In genomic region chr7:97872025-97872669, GRCh38 we compare ENCODE assay signal across 8 cellular contexts. TPM values are rescaled to one million over a fixed set of nuclear protein-coding genes. Genes with fewer than 3 reads are reported as not detected.
A peak's percentile ranks its signal among the peaks of the same experiment; 100 is the strongest.
DNase-seq lines count a peak whose midpoint lies in the region; ATAC-seq, FAIRE-seq and TF ChIP-seq lines count a peak whose summit lies in the region.

Gene ASNS (minus strand): TSS chr7:97872408. CDS start chr7:97869156, 3,252 bp downstream.

- H3K9me3 ChIP-seq in adrenal gland (replicated peaks in 1 of 3), result no peaks in the 10 kb centered on the region
- no peaks in the 10 kb centered on the region for H3K9me3 ChIP-seq in heart right ventricle
- H3K9me3 ChIP-seq in upper lobe of left lung, result no peaks in the 10 kb centered on the region

- TF ChIP-seq CTCF in adrenal gland (IDR thresholded peaks at IDR 0.05), result no peak
- TF ChIP-seq CTCF in heart right ventricle (IDR thresholded peaks at IDR 0.05), result peak in 3 of 9 donors; percentile 17 to 41 (median 20)
- peak in 1 of 6 experiments; percentile 5 for TF ChIP-seq CTCF in upper lobe of left lung (IDR thresholded peaks at IDR 0.05)

- peak in 1 of 4 donors; percentile 14 for TF ChIP-seq EP300 in upper lobe of left lung (IDR thresholded peaks at IDR 0.05)

- H3K4me3 ChIP-seq in adrenal gland, result peak within 1 kb of the TSS in 3 of 4 donors; percentile 55 to 84 (median 65)
- peak within 1 kb of the TSS; percentile 55 to 85 (median 76) for H3K4me3 ChIP-seq in heart right ventricle
- H3K4me3 ChIP-seq in upper lobe of left lung, result peak within 1 kb of the TSS; percentile 59 to 82 (median 78)

- WGBS in adrenal gland, 4 donors, result 1 to 5% (median 1%) methylated on average over 4 to 58 of the region's 58 CpGs
- WGBS in heart right ventricle, 2 donors, result 0 to 1% methylated on average over 47 to 58 of the region's 58 CpGs
- 0 to 2% methylated on average over 1 to 25 of the region's 58 CpGs for WGBS in upper lobe of left lung, 2 donors

- intact Hi-C loops in adrenal gland (cut with DNase I) (no loop called here), heart right ventricle (cut with DNase I) (no loop called here), posterior cingulate gyrus (cut with DNase I) (no loop called here)

- TF ChIP-seq POLR2A in GM12891 (IDR thresholded peaks at IDR 0.05; ENCODE audit: low read depth, low read length) (peak; percentile 84), adrenal gland (IDR thresholded peaks at IDR 0.05) (peak; percentile 49 to 63), upper lobe of left lung (IDR thresholded peaks at IDR 0.05) (peak in 3 of 4 donors; percentile 23 to 73 (median 53))

- FAIRE-seq in GM12891 (lab: Jason Lieb, UNC), result peak; percentile 60

- ATAC-seq in HG02798 (IDR thresholded peaks at IDR 0.05; ENCODE audit: poor library complexity, unreplicated experiment), result peak; percentile 100
- ATAC-seq in heart right ventricle, result peak; percentile 99 to 100 (median 100)
- ATAC-seq in upper lobe of left lung (ENCODE audit: low FRiP score in 2 of 2), result peak; percentile 100

- peak within 1 kb of the TSS in 2 of 5 donors; percentile 73 to 81 for H3K27ac ChIP-seq in adrenal gland
- H3K27ac ChIP-seq in heart right ventricle, result peak within 1 kb of the TSS in 7 of 10 donors; percentile 8 to 74 (median 59)
- peak within 1 kb of the TSS; percentile 66 to 84 (median 78) for H3K27ac ChIP-seq in upper lobe of left lung

- no peaks in the 10 kb centered on the region for H3K36me3 ChIP-seq in adrenal gland (replicated peaks in 1 of 2)
- H3K36me3 ChIP-seq in heart right ventricle, result peaks cover 0 to 17% (median 0%) of the 10 kb centered on the region in 9 donors
- H3K36me3 ChIP-seq in upper lobe of left lung, result peaks cover 0 to 16% (median 0%) of the 10 kb centered on the region in 4 donors

- no peaks in the 10 kb centered on the region for H3K27me3 ChIP-seq in adrenal gland
- no peaks in the 10 kb centered on the region for H3K27me3 ChIP-seq in heart right ventricle
- H3K27me3 ChIP-seq in upper lobe of left lung, result no peaks in the 10 kb centered on the region

- H3K4me1 ChIP-seq in adrenal gland (replicated peaks in 1 of 2) (peaks cover 0 to 4% of the 10 kb centered on the region in 2 donors), heart right ventricle (peaks cover 0 to 19% (median 8%) of the 10 kb centered on the region in 9 donors), upper lobe of left lung (peaks cover 7 to 16% (median 11%) of the 10 kb centered on the region in 4 donors)

- peak; percentile 70 for DNase-seq in GM12891 (ENCODE audit: insufficient read length, low spot score)
- DNase-seq in NCI-H1436 treated with DMSO at 0.1 percent for 48 hours (lab: John Stamatoyannopoulos, UW), result peak; percentile 76
- peak; percentile 58 to 96 (median 71) for DNase-seq in T-helper 1 cell
- peak; percentile 89 to 94 (median 90) for DNase-seq in adrenal gland
- DNase-seq in heart right ventricle, result peak; percentile 84 to 87
- peak; percentile 88 to 99 (median 95) for DNase-seq in posterior cingulate gyrus
- peak; percentile 93 to 98 for DNase-seq in upper lobe of left lung

TF ChIP-seq in GM12891, 5 proteins besides CTCF, POLR2A, EP300 and RAD21:
- no peak for TF ChIP-seq SPI1 (IDR thresholded peaks at IDR 0.05; ENCODE audit: low read depth, low read length)
- peak; percentile 83 for TF ChIP-seq POLR2AphosphoS5 (IDR thresholded peaks at IDR 0.05; ENCODE audit: low read depth, low read length)
- no peak for TF ChIP-seq PAX5 (IDR thresholded peaks at IDR 0.05; ENCODE audit: insufficient read depth, low read length, severe bottlenecking)
- TF ChIP-seq POU2F2 (IDR thresholded peaks at IDR 0.05; ENCODE audit: low read depth, low read length), result peak; percentile 24; the same call in 1 of the 2 replicates
- peak; percentile 56; the same call in 1 of the 2 replicates for TF ChIP-seq TAF1 (IDR thresholded peaks at IDR 0.05; ENCODE audit: low read depth, low read length)

RNA-seq across cellular contexts. Expression of gene ASNS, which starts in this region (rescaled TPM):
- polyA plus RNA-seq in GM12891 (2012; ENCODE audit: low read depth, missing spikeins), result 45.1 TPM
- total RNA-seq in adrenal gland (10 to 100 TPM in 6 of 8 donors, 1 to 10 TPM in 2; 2.5 to 13.6 (median 11.0) TPM), heart right ventricle (10 to 100 TPM in 5 of 10 donors, 1 to 10 TPM in 5; 4.0 to 26.4 (median 10.5) TPM), upper lobe of left lung (10 to 100 TPM in 4 of 6 donors, 1 to 10 TPM in 2; 7.3 to 51.7 (median 10.4) TPM)
- polyA plus RNA-seq in adrenal gland (10 to 100 TPM; 18.2 to 74.6 (median 61.2) TPM), heart right ventricle (10 to 100 TPM; 22.9 to 25.7 TPM)
